ENCODE assay signal across 24 cellular contexts in genomic region chr19:50735869-50736268, GRCh38. TPM values are rescaled to one million over a fixed set of nuclear protein-coding genes. Genes with fewer than 3 reads are reported as not detected.
"Had no signal": no experiment of that assay in that cellular context is flagged by ENCODE, and none has a peak within 500 bp of the region (broad histone marks: within the 10 kb centered on the region; RNA-seq: fewer than 3 reads in every experiment).

No MANE protein-coding gene starts in this region.

- H3K4me3 ChIP-seq: left lung, lower lobe of right lung, right atrium auricular region, right lobe of liver, smooth muscle cell, stomach, testis, thyroid gland, transverse colon, upper lobe of right lung had no signal

- H3K9me3 ChIP-seq: left lung, lower lobe of right lung, neutrophil, right atrium auricular region, right lobe of liver, stomach, testis, thyroid gland, transverse colon, upper lobe of right lung had no signal

- H3K4me2 ChIP-seq: smooth muscle cell had no signal

- H3K27ac ChIP-seq: left lung, lower lobe of right lung, neutrophil, right atrium auricular region, right lobe of liver, stomach, testis, thyroid gland, transverse colon, upper lobe of right lung had no signal

- H3K27me3 ChIP-seq: right atrium auricular region, right lobe of liver, testis, thyroid gland had no signal

- H3K36me3 ChIP-seq: left lung, lower lobe of right lung, neutrophil, right atrium auricular region, right lobe of liver, stomach, thyroid gland, transverse colon, upper lobe of right lung had no signal

- ATAC-seq: left colon; left lung; lower lobe of right lung; naive thymus-derived CD8-positive, alpha-beta T cell; right lobe of liver; stimulated activated naive B cell treated with anti-CD40 and anti-IgM and Interleukin-4, amounts not matched to agents 10 μg/mL and 1 μg/mL and 100 μg/mL, for 72 hours; stimulated activated naive CD8-positive, alpha-beta T cell treated with anti-CD3 and anti-CD28 coated beads, Interleukin-15, Interleukin-2, amounts not matched to agents 100 U/mL and 50 U/mL, for 24 hours; upper lobe of right lung had no signal

- H3K4me1 ChIP-seq: left lung, lower lobe of right lung, right atrium auricular region, right lobe of liver, stomach, testis, thyroid gland, transverse colon, upper lobe of right lung had no signal

- DNase-seq: hypothalamus; immature natural killer cell; kidney; left colon; left lung; lower lobe of right lung; mammary epithelial cell; mesenchymal stem cell; naive thymus-derived CD8-positive, alpha-beta T cell; occipital lobe; right lobe of liver; stimulated activated CD4-positive, alpha-beta T cell treated with anti-CD3 and anti-CD28 coated beads, Interleukin-1b, Interleukin-23, amount 100 ng/mL, for 48 hours; stimulated activated CD4-positive, alpha-beta T cell treated with anti-CD3 and anti-CD28 coated beads, Interleukin-4, amount 100 ng/mL, for 1 hour; stimulated activated naive B cell treated with anti-CD40 and anti-IgM and Interleukin-4, amounts not matched to agents 10 μg/mL and 1 μg/mL and 100 μg/mL, for 72 hours; stimulated activated naive CD8-positive, alpha-beta T cell treated with anti-CD3 and anti-CD28 coated beads, Interleukin-15, Interleukin-2, amounts not matched to agents 100 U/mL and 50 U/mL, for 24 hours; stomach; testis; thyroid gland; transverse colon; upper lobe of right lung had no signal

RNA-seq across cellular contexts. Expression of gene SHANK1, which starts 16.3 kb away (rescaled TPM):
- polyA plus RNA-seq: immature natural killer cell had no signal

RNA-seq across cellular contexts. Expression of gene GPR32, which starts 34.4 kb away (rescaled TPM):
- polyA plus RNA-seq: immature natural killer cell; liver; mammary epithelial cell; naive thymus-derived CD8-positive, alpha-beta T cell; smooth muscle cell; stomach had no signal

RNA-seq across cellular contexts. Expression of gene ACP4, which starts 54.3 kb away (rescaled TPM):
- polyA plus RNA-seq: immature natural killer cell, mammary epithelial cell, stomach had no signal
